ENCODE assay signal across 16 cellular contexts in genomic region chr3:100745617-100746016, GRCh38. TPM values are rescaled to one million over a fixed set of nuclear protein-coding genes. Genes with fewer than 3 reads are reported as not detected.
DNase-seq lines count a peak whose midpoint lies in the region; ATAC-seq, FAIRE-seq and TF ChIP-seq lines count a peak whose summit lies in the region.
"Had no signal": no experiment of that assay in that cellular context is flagged by ENCODE, and none has a peak within 500 bp of the region (broad histone marks: within the 10 kb centered on the region; RNA-seq: fewer than 3 reads in every experiment).

No MANE protein-coding gene starts in this region.

- peaks cover 13% of the 10 kb centered on the region for H3K4me1 Mint-ChIP-seq in nephron progenitor cell
- H3K4me1 Mint-ChIP-seq: CD4-positive, CD25-positive, alpha-beta regulatory T cell had no signal

- BruUV-seq in GM12878 (replicated peaks; lab: Mats Ljungman, UMichigan), result no TSS peak

- no peak for TF ChIP-seq RAD21 in GM12878 (IDR thresholded peaks at IDR 0.05; ENCODE audit: insufficient read depth, low read depth, low read length)

- SMC1A ChIA-PET in GM12878 (lab: Charles Lee; ENCODE audit: uncharacterized antibody, unreplicated experiment), result interaction anchor here (0.9 to 1.3 kb wide), 2 partner anchors 18 to 283 kb away, joined by 3 to 5 read pairs; no protein-coding TSS in a partner anchor

- H3K27ac Mint-ChIP-seq in nephron progenitor cell, result peak overlapping the region; percentile 64
- H3K27ac Mint-ChIP-seq in activated naive CD4-positive, alpha-beta T cell treated with anti-CD3 and anti-CD28 coated beads, Interleukin-2, amount 50 U/mL, for 72 hours, result no peak overlapping the region

- no peaks in the 10 kb centered on the region for H3K9me3 ChIP-seq in GM12878 (replicated peaks; ENCODE audit: control insufficient read depth, insufficient read depth, low read length)
- H3K9me3 ChIP-seq in smooth muscle cell (replicated peaks; ENCODE audit: low read depth), result no peaks in the 10 kb centered on the region
- no peaks in the 10 kb centered on the region for H3K9me3 ChIP-seq in suprapubic skin
- H3K9me3 ChIP-seq: BE2C had no signal

- no peaks in the 10 kb centered on the region for H3K27me3 ChIP-seq in GM12878 (replicated peaks in 1 of 2; ENCODE audit: control insufficient read depth in 2 of 2, insufficient read depth in 2 of 2, low read length in 1 of 2)
- no peaks in the 10 kb centered on the region for H3K27me3 ChIP-seq in smooth muscle cell (ENCODE audit: low read depth)
- no peaks in the 10 kb centered on the region for H3K27me3 ChIP-seq in suprapubic skin
- H3K27me3 ChIP-seq: BE2C had no signal

- no peaks in the 10 kb centered on the region for H3K27me3 Mint-ChIP-seq in nephron progenitor cell (ENCODE audit: low read depth, poor library complexity)
- H3K27me3 Mint-ChIP-seq: CD4-positive, CD25-positive, alpha-beta regulatory T cell had no signal

- TF ChIP-seq POLR2A in GM12878 (IDR thresholded peaks at IDR 0.05; ENCODE audit: low read depth, low read length) (no peak), suprapubic skin (IDR thresholded peaks at IDR 0.05) (no peak)

- no peaks in the 10 kb centered on the region for H3K9me3 Mint-ChIP-seq in nephron progenitor cell
- no peaks in the 10 kb centered on the region for H3K9me3 Mint-ChIP-seq in activated naive CD4-positive, alpha-beta T cell treated with anti-CD3 and anti-CD28 coated beads, Interleukin-2, amount 50 U/mL, for 72 hours
- H3K9me3 Mint-ChIP-seq: CD4-positive, CD25-positive, alpha-beta regulatory T cell; H9 had no signal

- H3K36me3 ChIP-seq in GM12878 (ENCODE audit: control insufficient read depth in 2 of 2, insufficient read depth in 2 of 2, low read length in 1 of 2) (peaks cover 5 to 37% of the 10 kb centered on the region in 2 experiments), smooth muscle cell (ENCODE audit: low read depth) (peaks cover 67% of the 10 kb centered on the region), suprapubic skin (peaks cover 71% of the 10 kb centered on the region)

- no peaks in the 10 kb centered on the region for H3K79me2 ChIP-seq in GM12878 (ENCODE audit: control insufficient read depth, insufficient read depth, low read length)
- peaks cover 5% of the 10 kb centered on the region for H3K79me2 ChIP-seq in smooth muscle cell (ENCODE audit: low read depth)

- H3K4me1 ChIP-seq in GM12878 (ENCODE audit: control insufficient read depth, insufficient read depth, low read length), result no peaks in the 10 kb centered on the region
- H3K4me1 ChIP-seq in smooth muscle cell (ENCODE audit: low read depth), result no peaks in the 10 kb centered on the region
- H3K4me1 ChIP-seq in suprapubic skin, result no peaks in the 10 kb centered on the region
- H3K4me1 ChIP-seq: BE2C had no signal

- DNase-seq in GM18507 (ENCODE audit: extremely low spot score, insufficient read length, low read depth), result no peak
- no peak for DNase-seq in GM12878 (ENCODE audit: low read depth, low spot score)
- DNase-seq in nephron progenitor cell, result no peak
- DNase-seq in smooth muscle cell (lab: John Stamatoyannopoulos, UW; ENCODE audit: unreplicated experiment), result no peak
- DNase-seq in activated naive CD4-positive, alpha-beta T cell treated with anti-CD3 and anti-CD28 coated beads, Interleukin-2, amount 50 U/mL, for 72 hours (ENCODE audit: low spot score in 2 of 2), result no peak
- DNase-seq in suprapubic skin (ENCODE audit: low spot score in 2 of 2), result no peak
- DNase-seq in COLO829 (ENCODE audit: low spot score), result no peak
- DNase-seq: BE2C; C1 segment of cervical spinal cord; CD4-positive, CD25-positive, alpha-beta regulatory T cell; DMS153; DMS79; GDM1; H9 had no signal

- intact Hi-C loops in GM12878 (cut with micrococcal nuclease; ENCODE audit: unreplicated experiment), result no loop called here

- no peak overlapping the region for H3K4me3 ChIP-seq in GM12878
- no peak overlapping the region for H3K4me3 ChIP-seq in smooth muscle cell
- H3K4me3 ChIP-seq in suprapubic skin, result no peak overlapping the region

- TF ChIP-seq EP300 in GM12878 (IDR thresholded peaks at IDR 0.05; ENCODE audit: borderline replicate concordance in 1 of 2, control insufficient read depth in 1 of 2, low read depth in 2 of 2, low read length in 2 of 2) (no peak), suprapubic skin (IDR thresholded peaks at IDR 0.05) (no peak)

- peaks cover 5% of the 10 kb centered on the region for H3F3A ChIP-seq in smooth muscle cell (ENCODE audit: low read depth)

- H3K9ac ChIP-seq in GM12878 (ENCODE audit: control insufficient read depth, insufficient read depth, low read length), result no peak overlapping the region
- H3K9ac ChIP-seq in smooth muscle cell (ENCODE audit: low read depth), result no peak overlapping the region

- no peak for TF ChIP-seq CTCF in GM12878 (IDR thresholded peaks at IDR 0.05 in 2 of 3, conservative IDR thresholded peaks at IDR 0.05 in 1 of 3; ENCODE audit: control insufficient read depth in 2 of 3, extremely low read depth in 1 of 3, insufficient read depth in 1 of 3, low read depth in 3 of 3, low read length in 3 of 3)
- TF ChIP-seq CTCF in nephron progenitor cell (IDR thresholded peaks at IDR 0.05), result no peak
- no peak for TF ChIP-seq CTCF in smooth muscle cell (IDR thresholded peaks at IDR 0.05; ENCODE audit: borderline replicate concordance, insufficient read depth, poor library complexity, severe bottlenecking)
- TF ChIP-seq CTCF in suprapubic skin (IDR thresholded peaks at IDR 0.05), result no peak

- POLR2A ChIA-PET in GM12878 (lab: Charles Lee), result no interaction called here

- no peak overlapping the region for H3K4me3 Mint-ChIP-seq in nephron progenitor cell
- H3K4me3 Mint-ChIP-seq: CD4-positive, CD25-positive, alpha-beta regulatory T cell; H9 had no signal

- H4K20me1 ChIP-seq in GM12878 (ENCODE audit: control insufficient read depth, insufficient read depth) (no peaks in the 10 kb centered on the region), smooth muscle cell (ENCODE audit: low read depth) (peaks cover 98% of the 10 kb centered on the region)

- H2AFZ ChIP-seq in GM12878 (ENCODE audit: control insufficient read depth, low read depth, low read length), result no peak overlapping the region
- H2AFZ ChIP-seq in smooth muscle cell (ENCODE audit: low read depth), result no peak overlapping the region

- H3K36me3 Mint-ChIP-seq in nephron progenitor cell (ENCODE audit: low read depth), result peaks cover 62% of the 10 kb centered on the region
- peaks cover 4 to 23% of the 10 kb centered on the region in 2 donors for H3K36me3 Mint-ChIP-seq in activated naive CD4-positive, alpha-beta T cell treated with anti-CD3 and anti-CD28 coated beads, Interleukin-2, amount 50 U/mL, for 72 hours

- peak; percentile 5 for FAIRE-seq in GM18507 (lab: Jason Lieb, UNC)
- FAIRE-seq in GM12878 (lab: Jason Lieb, UNC), result no peak
- FAIRE-seq: GM19239, H1 had no signal

- CTCF ChIA-PET in GM12878 (lab: Yijun Ruan, JAX), result interaction anchor here (1.0 to 1.4 kb wide), 2 partner anchors 10 to 428 kb away, joined by 3 to 4 read pairs; no protein-coding TSS in a partner anchor

- RAD21 ChIA-PET in GM12878 (lab: Charles Lee; ENCODE audit: unreplicated experiment), result no interaction called here

- no peak overlapping the region for H3K27ac ChIP-seq in GM12878 (ENCODE audit: control insufficient read depth, insufficient read depth)
- H3K27ac ChIP-seq in smooth muscle cell (ENCODE audit: low read depth), result peak overlapping the region; percentile 16
- no peak overlapping the region for H3K27ac ChIP-seq in suprapubic skin

- in situ Hi-C loops in GM12878 (cut with MboI), result no loop called here

- no peak for ATAC-seq in GM12878
- ATAC-seq in activated naive CD4-positive, alpha-beta T cell treated with anti-CD3 and anti-CD28 coated beads, Interleukin-2, amount 50 U/mL, for 72 hours, result no peak

- no peak overlapping the region for H3K4me2 ChIP-seq in GM12878 (ENCODE audit: control insufficient read depth, insufficient read depth)
- H3K4me2 ChIP-seq in smooth muscle cell, result no peak overlapping the region

RNA-seq across cellular contexts. Expression of gene TFG, which starts 36.3 kb away (rescaled TPM):
- total RNA-seq in GM12878 (2013; cell fraction: nucleolus; rRNA removed), result 113 and 121 TPM in 2 replicates
- 42.7 and 45.1 TPM in 2 replicates for total RNA-seq in GM12878 (2014; rRNA removed)
- 52.2 and 53.8 TPM in 2 replicates for total RNA-seq in GM12878 (2014; rRNA removed; fragmentation: Illumina TruSeq; extraction: Trizol)
- total RNA-seq in GM12878 (2021), result 56.0 and 57.5 TPM in 2 replicates
- 50.8 TPM for polyA plus RNA-seq in GM12878 (2011; ENCODE audit: low read depth)
- 58.5 and 62.4 TPM in 2 replicates for polyA plus RNA-seq in GM12878 (2011; rRNA removed)
- 65.3 and 76.5 TPM in 2 replicates for polyA plus RNA-seq in GM12878 (2011; cell fraction: cytosol; rRNA removed)
- 77.0 and 90.0 TPM in 2 replicates for polyA plus RNA-seq in GM12878 (2011; cell fraction: nucleus; rRNA removed)
- polyA plus RNA-seq in GM12878 (2012), result 63.7 and 79.9 TPM in 2 replicates
- polyA plus RNA-seq in GM12878 (2014; fragmentation: Illumina TruSeq; extraction: Trizol), result 103 and 104 TPM in 2 replicates
- 10 to 100 TPM; 29.3 to 47.6 TPM for polyA plus RNA-seq in GM12878 (2014; fragmentation: Nextera tagmentation; extraction: Ambion mirVana)
- polyA plus RNA-seq in GM12878 (2014; rRNA removed), result 48.8 and 57.8 TPM in 2 replicates
- polyA plus RNA-seq in GM12878 (2016; fragmentation: Nextera tagmentation; extraction: Ambion mirVana), result 100 to 1,000 TPM; 115 to 126 TPM
- polyA minus RNA-seq in GM12878 (2011; rRNA and poly(A)+ RNA removed), result 38.0 and 43.3 TPM in 2 replicates
- polyA minus RNA-seq in GM12878 (2011; cell fraction: cytosol; rRNA and poly(A)+ RNA removed), result 22.5 and 26.2 TPM in 2 replicates
- 52.3 and 74.4 TPM in 2 replicates for polyA minus RNA-seq in GM12878 (2011; cell fraction: nucleus; rRNA and poly(A)+ RNA removed)
- 205 and 225 TPM in 2 replicates for total RNA-seq in smooth muscle cell
- polyA plus RNA-seq in smooth muscle cell, result 246 and 257 TPM in 2 replicates
- 10 to 100 TPM; 44.8 to 74.0 TPM for total RNA-seq in activated naive CD4-positive, alpha-beta T cell treated with anti-CD3 and anti-CD28 coated beads, Interleukin-2, amount 50 U/mL, for 72 hours
- 10 to 100 TPM; 57.5 to 88.0 (median 75.8) TPM for total RNA-seq in suprapubic skin
